Comparison of ENCODE assay signal across 1 cellular context in the genomic region with DNA sequence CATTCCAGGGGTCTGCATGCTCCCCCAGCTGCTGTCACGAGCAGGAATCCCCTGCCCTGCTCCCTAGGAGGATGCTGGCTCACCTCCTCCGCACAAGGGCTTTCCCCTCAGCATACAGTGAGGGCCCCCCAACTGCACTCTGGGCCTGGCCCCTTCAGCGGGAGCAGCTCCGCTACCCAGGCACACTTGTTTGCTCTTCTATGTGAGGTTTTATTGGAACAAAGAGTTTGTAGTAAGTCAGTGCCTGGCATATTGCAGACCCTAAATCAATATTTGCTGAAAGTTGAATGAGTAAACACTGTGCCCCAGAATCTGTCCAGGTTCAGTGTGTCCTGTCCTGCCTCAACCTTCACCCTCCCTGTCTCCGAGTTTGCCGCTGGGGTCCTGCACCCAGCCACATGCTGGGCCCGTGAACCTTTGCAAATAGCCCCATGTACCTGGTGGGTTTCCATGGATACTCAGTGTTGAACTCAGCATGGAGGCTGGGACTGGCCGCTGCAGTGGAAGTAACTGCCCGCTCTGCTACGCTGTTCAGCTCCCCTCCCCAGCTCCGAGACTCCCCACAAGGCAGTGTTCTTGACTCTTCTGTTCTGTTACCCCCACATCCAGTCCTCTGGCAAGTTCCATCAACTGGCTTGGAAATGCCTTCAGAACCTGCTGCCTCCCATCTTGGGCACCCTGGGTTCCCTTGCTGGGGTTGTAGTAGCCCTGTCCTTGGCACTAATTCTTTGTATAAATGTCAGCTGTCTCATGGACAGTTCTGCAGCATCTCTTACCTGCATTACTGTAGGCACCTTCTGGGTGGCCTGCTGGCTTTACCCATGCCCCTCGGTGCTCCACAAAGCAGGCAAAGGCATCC.
A peak's percentile ranks its signal among the peaks of the same experiment; 100 is the strongest.
TF ChIP-seq lines count a peak whose summit lies in the region.

No MANE protein-coding gene starts in this region.

TF ChIP-seq in liver, 16 proteins besides CTCF, POLR2A, EP300 and RAD21 (continued from another document):
- TF ChIP-seq FOXA2 (IDR thresholded peaks at IDR 0.05), result peak; percentile 100
- TF ChIP-seq EGR1 (IDR thresholded peaks at IDR 0.05; ENCODE audit: low read depth in 2 of 2), result peak in 1 of 2 donors; percentile 55
- TF ChIP-seq JUND (IDR thresholded peaks at IDR 0.05), result peak; percentile 62 to 82
- TF ChIP-seq TAF1 (conservative IDR thresholded peaks at IDR 0.05), result no peak
